Comparison of ENCODE assay signal across 16 cellular contexts in the genomic region with DNA sequence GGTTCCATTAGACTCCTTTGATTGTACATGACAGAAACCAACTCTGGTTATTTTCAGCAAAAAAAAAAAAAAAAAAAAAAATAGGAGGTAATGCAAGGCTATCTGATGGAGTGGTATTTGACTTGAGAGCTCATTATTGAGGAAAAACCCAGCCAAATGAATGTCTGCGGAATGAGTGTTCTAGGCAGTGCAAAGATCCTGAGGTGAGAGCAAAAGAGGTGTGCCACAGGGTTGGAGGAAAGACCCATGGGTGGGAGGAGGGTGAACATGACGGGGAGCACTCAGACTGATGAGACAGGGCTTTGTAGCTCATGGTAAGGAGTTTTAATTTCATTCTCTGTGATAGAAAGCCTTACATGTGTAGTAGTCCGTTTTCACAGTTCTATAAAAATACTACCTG.
"Had no signal": no experiment of that assay in that cellular context is flagged by ENCODE, and none has a peak within 500 bp of the region (broad histone marks: within the 10 kb centered on the region; RNA-seq: fewer than 3 reads in every experiment).

No MANE protein-coding gene starts in this region.

- H3K4me3 Mint-ChIP-seq: stimulated activated naive CD8-positive, alpha-beta T cell treated with anti-CD3 and anti-CD28 coated beads, Interleukin-15, amount 100 ng/mL, for 72 hours; T-cell had no signal

- H3K27me3 ChIP-seq: ascending aorta, gastrocnemius medialis, heart left ventricle, left lung, testis had no signal

- H3K36me3 ChIP-seq: ascending aorta, gastrocnemius medialis, heart left ventricle, left lung had no signal

- H3K27ac ChIP-seq: gastrocnemius medialis, left lung, psoas muscle had no signal

- H3K9me3 ChIP-seq: ascending aorta, gastrocnemius medialis, heart left ventricle, left lung, psoas muscle, testis had no signal

- H3K4me3 ChIP-seq: ascending aorta, gastrocnemius medialis, left lung, psoas muscle, skin epidermis, testis had no signal

- H3K4me1 ChIP-seq: ascending aorta, gastrocnemius medialis, left lung, psoas muscle had no signal

- H3K9me3 Mint-ChIP-seq: T-cell had no signal

- DNase-seq: activated CD4-positive, alpha-beta T cell treated with anti-CD3 and anti-CD28 coated beads, Interleukin-2, amount 50 U/mL, for 1 hour; activated CD8-positive, alpha-beta memory T cell treated with anti-CD3 and anti-CD28 coated beads, Interleukin-2, amount 50 U/mL, for 4 hours; activated naive CD4-positive, alpha-beta T cell; cortex of kidney; erythroblast; gastrocnemius medialis; heart left ventricle; left lung; psoas muscle; right cardiac atrium; stimulated activated naive CD8-positive, alpha-beta T cell treated with anti-CD3 and anti-CD28 coated beads, Interleukin-15, amount 100 ng/mL, for 72 hours; T-cell; T1000; testis had no signal

- ATAC-seq: gastrocnemius medialis; heart left ventricle; left lung; psoas muscle; right cardiac atrium; stimulated activated naive CD8-positive, alpha-beta T cell treated with anti-CD3 and anti-CD28 coated beads, Interleukin-15, amount 100 ng/mL, for 72 hours; T-cell had no signal

- H3K27me3 Mint-ChIP-seq: T-cell had no signal

- H3K27ac Mint-ChIP-seq: stimulated activated naive CD8-positive, alpha-beta T cell treated with anti-CD3 and anti-CD28 coated beads, Interleukin-15, amount 100 ng/mL, for 72 hours; T-cell had no signal
